In the genomic region with DNA sequence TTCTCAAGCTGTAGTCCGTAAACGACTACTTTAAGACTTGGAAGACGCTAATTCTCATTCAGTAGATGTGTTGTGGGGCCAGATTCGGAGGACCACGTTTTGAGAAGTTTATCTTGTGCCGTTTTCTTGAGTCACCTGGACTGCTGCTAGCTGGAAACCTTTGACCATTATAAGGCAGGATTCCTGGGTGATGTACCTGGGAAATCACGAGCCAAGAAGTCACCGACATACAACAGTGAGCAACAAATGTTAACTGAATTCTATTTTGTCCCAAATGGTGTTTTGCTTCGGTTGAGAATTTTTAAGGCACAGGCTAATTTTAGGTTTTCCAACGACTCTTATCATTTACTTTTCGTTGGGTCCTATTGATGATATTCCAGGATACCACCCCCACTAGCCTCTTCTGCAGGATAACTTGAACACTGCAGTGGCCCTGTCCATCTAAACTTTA, we compare ENCODE assay signal across 9 cellular contexts.
DNase-seq lines count a peak whose midpoint lies in the region; ATAC-seq and TF ChIP-seq lines count a peak whose summit lies in the region.
"Had no signal": no experiment of that assay in that cellular context is flagged by ENCODE, and none has a peak within 500 bp of the region (broad histone marks: within the 10 kb centered on the region; RNA-seq: fewer than 3 reads in every experiment).

No MANE protein-coding gene starts in this region.

- TF ChIP-seq CTCF in choroid plexus epithelial cell (conservative IDR thresholded peaks at IDR 0.05; ENCODE audit: low read depth, low read length) (no peak), mucosa of descending colon (IDR thresholded peaks at IDR 0.05) (no peak)

- H3K9me3 ChIP-seq in mucosa of descending colon, result no peaks in the 10 kb centered on the region
- H3K9me3 ChIP-seq: SJCRH30 had no signal

- H3K27me3 ChIP-seq in ACC112 (ENCODE audit: insufficient read depth, low read length), result peaks cover 18% of the 10 kb centered on the region; the same call in 1 of the 2 replicates
- H3K27me3 ChIP-seq: SJCRH30 had no signal

- H2AFZ ChIP-seq in ACC112 (ENCODE audit: low read length, unreplicated experiment), result peak overlapping the region; percentile 66

- DNase-seq in choroid plexus epithelial cell (ENCODE audit: low read depth) (no peak), mucosa of descending colon (no peak), SHP77 treated with DMSO at 0.1 percent for 48 hours (lab: John Stamatoyannopoulos, UW) (no peak)
- no peak for DNase-seq in activated CD8-positive, alpha-beta memory T cell treated with anti-CD3 and anti-CD28 coated beads, Interleukin-2, amount 50 U/mL, for 4 hours
- DNase-seq: SJCRH30 had no signal

- intact Hi-C loops in mucosa of descending colon (cut with DNase I, micrococcal nuclease), result no loop called here

- H3K27ac ChIP-seq in ACC112 (ENCODE audit: low read depth, low read length), result peak overlapping the region; percentile 48
- H3K27ac ChIP-seq: SJCRH30 had no signal

- peaks cover 3% of the 10 kb centered on the region for H3K4me1 ChIP-seq in ACC112 (ENCODE audit: control insufficient read depth, insufficient read depth, low read length, unreplicated experiment)
- peaks cover 7% of the 10 kb centered on the region for H3K4me1 ChIP-seq in mucosa of descending colon (ENCODE audit: low read depth)
- H3K4me1 ChIP-seq: SJCRH30 had no signal

- H3K4me3 ChIP-seq in ACC112 (ENCODE audit: low read depth, low read length), result peak overlapping the region; percentile 78
- peak overlapping the region; percentile 67 for H3K4me3 ChIP-seq in choroid plexus epithelial cell (ENCODE audit: low read depth, low read length)
- no peak overlapping the region for H3K4me3 ChIP-seq in mucosa of descending colon
- H3K4me3 ChIP-seq: SJCRH30 had no signal

- H3K79me2 ChIP-seq in ACC112 (ENCODE audit: control insufficient read depth, insufficient read depth, low read length, unreplicated experiment), result no peaks in the 10 kb centered on the region

- ATAC-seq in GM21447 (IDR thresholded peaks at IDR 0.05; ENCODE audit: unreplicated experiment), result peak; percentile 0
- peak; percentile 18 for ATAC-seq in mucosa of descending colon
- no peak for ATAC-seq in GM21528 (IDR thresholded peaks at IDR 0.05; ENCODE audit: low FRiP score, unreplicated experiment)
- ATAC-seq in HG03159 (IDR thresholded peaks at IDR 0.05; ENCODE audit: unreplicated experiment), result no peak

- no peaks in the 10 kb centered on the region for H3K36me3 ChIP-seq in ACC112 (ENCODE audit: insufficient read depth, low read length)
- H3K36me3 ChIP-seq in mucosa of descending colon (ENCODE audit: low read depth), result no peaks in the 10 kb centered on the region
- H3K36me3 ChIP-seq: SJCRH30 had no signal

Comparison
In these comparisons a context has a peak if more than half of its experiments do, and no peak if none do; other contexts are left out.
1. ATAC-seq: peak in GM21447 (single experiment) and mucosa of descending colon (single experiment); none in GM21528 (single experiment) and HG03159 (single experiment).